Comparison of ENCODE assay signal across 12 cellular contexts in the genomic region with DNA sequence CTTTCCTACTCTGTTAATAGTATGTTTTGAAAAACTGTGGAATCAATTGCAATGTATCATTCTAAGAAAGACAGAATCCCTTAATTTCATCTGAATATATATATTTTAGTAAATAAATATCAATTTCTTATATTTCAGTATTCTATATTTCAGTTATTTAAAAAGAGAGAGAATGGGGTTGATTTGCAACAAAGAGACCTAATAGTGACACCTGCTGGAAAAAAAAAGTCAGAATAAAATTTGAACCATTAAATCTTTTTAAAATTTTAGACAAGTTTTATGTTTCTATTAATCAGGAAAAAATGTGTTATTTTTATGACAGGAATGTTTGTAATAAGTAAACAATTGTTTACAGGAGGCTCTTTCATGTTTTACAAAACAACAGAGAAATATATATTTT. TPM values are rescaled to one million over a fixed set of nuclear protein-coding genes. Genes with fewer than 3 reads are reported as not detected.
DNase-seq lines count a peak whose midpoint lies in the region; TF ChIP-seq lines count a peak whose summit lies in the region.
"Had no signal": no experiment of that assay in that cellular context is flagged by ENCODE, and none has a peak within 500 bp of the region (broad histone marks: within the 10 kb centered on the region; RNA-seq: fewer than 3 reads in every experiment).

No MANE protein-coding gene starts in this region.

- H3K9me3 Mint-ChIP-seq in MCF 10A (ENCODE audit: unreplicated experiment), result no peaks in the 10 kb centered on the region
- H3K9me3 Mint-ChIP-seq: central memory CD8-positive, alpha-beta T cell; naive thymus-derived CD8-positive, alpha-beta T cell; WTC11 had no signal

- TF ChIP-seq CTCF in MCF 10A (IDR thresholded peaks at IDR 0.05; ENCODE audit: unreplicated experiment) (peak; percentile 35), breast epithelium (IDR thresholded peaks at IDR 0.05) (no peak), fibroblast of mammary gland (conservative IDR thresholded peaks at IDR 0.05; ENCODE audit: control insufficient read depth, insufficient read depth, low read depth, low read length) (peak; percentile 40)

- peaks cover 7% of the 10 kb centered on the region for H3K36me3 Mint-ChIP-seq in MCF 10A (ENCODE audit: insufficient read depth, unreplicated experiment)
- H3K36me3 Mint-ChIP-seq: naive thymus-derived CD8-positive, alpha-beta T cell; WTC11 had no signal

- no peak overlapping the region for H3K27ac Mint-ChIP-seq in MCF 10A (ENCODE audit: low read depth, unreplicated experiment)
- H3K27ac Mint-ChIP-seq: naive thymus-derived CD8-positive, alpha-beta T cell; WTC11 had no signal

- DNase-seq in MCF 10A (ENCODE audit: unreplicated experiment), result peak; percentile 6
- DNase-seq in breast epithelium (ENCODE audit: low spot score in 2 of 2), result no peak
- peak; percentile 8 for DNase-seq in NCI-H2227 treated with DMSO at 0.1 percent for 48 hours (lab: John Stamatoyannopoulos, UW)
- peak; percentile 26 for DNase-seq in fibroblast of mammary gland (ENCODE audit: low read depth)
- DNase-seq in superior temporal gyrus (ENCODE audit: extremely low spot score), result peak; percentile 52
- no peak for DNase-seq in HK-2 (ENCODE audit: unreplicated experiment)
- no peak for DNase-seq in retina
- DNase-seq in hippocampal formation (lab: John Stamatoyannopoulos, UW), result no peak

- H3K9me3 ChIP-seq in breast epithelium, result no peaks in the 10 kb centered on the region

- no peak overlapping the region for H3K27ac ChIP-seq in breast epithelium

- no peaks in the 10 kb centered on the region for H3K4me1 ChIP-seq in breast epithelium

- H3K27me3 ChIP-seq in breast epithelium, result no peaks in the 10 kb centered on the region

- BruUV-seq in MCF 10A (replicated peaks; lab: Mats Ljungman, UMichigan), result no TSS peak

- no peak overlapping the region for H3K4me3 Mint-ChIP-seq in MCF 10A (ENCODE audit: unreplicated experiment)
- H3K4me3 Mint-ChIP-seq: central memory CD8-positive, alpha-beta T cell; naive thymus-derived CD8-positive, alpha-beta T cell; WTC11 had no signal

- H3K27me3 Mint-ChIP-seq in MCF 10A (ENCODE audit: insufficient read depth, unreplicated experiment), result no peaks in the 10 kb centered on the region
- H3K27me3 Mint-ChIP-seq: central memory CD8-positive, alpha-beta T cell; naive thymus-derived CD8-positive, alpha-beta T cell had no signal

- intact Hi-C loops in MCF 10A (cut with micrococcal nuclease) (loop anchor here (1.0 to 10.0 kb wide), 5 partner anchors 173 to 1011 kb away; no protein-coding TSS in a partner anchor), breast epithelium (cut with DNase I; ENCODE audit: low total_unique reads) (no loop called here)

- CTCF ChIA-PET in MCF 10A (lab: Yijun Ruan, JAX), result interaction anchor here (0.6 to 2.3 kb wide), 16 partner anchors 9 to 1065 kb away, joined by 3 to 31 read pairs (median 3); no protein-coding TSS in a partner anchor

- no peak for TF ChIP-seq POLR2A in breast epithelium (IDR thresholded peaks at IDR 0.05)

- H3K4me1 Mint-ChIP-seq in MCF 10A (ENCODE audit: insufficient read depth, unreplicated experiment), result peaks cover 4% of the 10 kb centered on the region
- H3K4me1 Mint-ChIP-seq: central memory CD8-positive, alpha-beta T cell; naive thymus-derived CD8-positive, alpha-beta T cell; WTC11 had no signal

- H3K4me3 ChIP-seq in breast epithelium, result no peak overlapping the region
- no peak overlapping the region for H3K4me3 ChIP-seq in fibroblast of mammary gland (ENCODE audit: control insufficient read depth, low read depth, low read length)

- H3K36me3 ChIP-seq in breast epithelium, result no peaks in the 10 kb centered on the region

- POLR2A ChIA-PET in MCF 10A (lab: Yijun Ruan, JAX), result no interaction called here

RNA-seq across cellular contexts. Expression of a gene that starts 20.7 kb away (rescaled TPM):
- 38.8 and 39.3 TPM in 2 replicates for total RNA-seq in MCF 10A (2022)
- total RNA-seq in breast epithelium, result 10 to 100 TPM; 35.8 to 62.8 (median 40.3) TPM

RNA-seq across cellular contexts. Expression of a gene that starts 59.5 kb away (rescaled TPM):
- total RNA-seq in MCF 10A (2022), result not detected in 2 replicates
- under 1 TPM in 1 of 3 donors, not detected in 2; 0.59 TPM for total RNA-seq in breast epithelium
- total RNA-seq: M059J; naive thymus-derived CD8-positive, alpha-beta T cell; WTC11 had no signal

Comparison
In these comparisons a context has a peak if more than half of its experiments do, and no peak if none do; other contexts are left out.
1. DNase-seq: peak in MCF 10A (single experiment), NCI-H2227 treated with DMSO at 0.1 percent for 48 hours (single experiment), fibroblast of mammary gland (single experiment) and superior temporal gyrus (single experiment); none in breast epithelium (0 of 2), HK-2 (single experiment), retina (single experiment) and hippocampal formation (0 of 2).
2. CTCF ChIP-seq: peak in MCF 10A (single experiment) and fibroblast of mammary gland (single experiment); none in breast epithelium (0 of 3).